9 cellular contexts compared by ENCODE assay signal in the genomic region with DNA sequence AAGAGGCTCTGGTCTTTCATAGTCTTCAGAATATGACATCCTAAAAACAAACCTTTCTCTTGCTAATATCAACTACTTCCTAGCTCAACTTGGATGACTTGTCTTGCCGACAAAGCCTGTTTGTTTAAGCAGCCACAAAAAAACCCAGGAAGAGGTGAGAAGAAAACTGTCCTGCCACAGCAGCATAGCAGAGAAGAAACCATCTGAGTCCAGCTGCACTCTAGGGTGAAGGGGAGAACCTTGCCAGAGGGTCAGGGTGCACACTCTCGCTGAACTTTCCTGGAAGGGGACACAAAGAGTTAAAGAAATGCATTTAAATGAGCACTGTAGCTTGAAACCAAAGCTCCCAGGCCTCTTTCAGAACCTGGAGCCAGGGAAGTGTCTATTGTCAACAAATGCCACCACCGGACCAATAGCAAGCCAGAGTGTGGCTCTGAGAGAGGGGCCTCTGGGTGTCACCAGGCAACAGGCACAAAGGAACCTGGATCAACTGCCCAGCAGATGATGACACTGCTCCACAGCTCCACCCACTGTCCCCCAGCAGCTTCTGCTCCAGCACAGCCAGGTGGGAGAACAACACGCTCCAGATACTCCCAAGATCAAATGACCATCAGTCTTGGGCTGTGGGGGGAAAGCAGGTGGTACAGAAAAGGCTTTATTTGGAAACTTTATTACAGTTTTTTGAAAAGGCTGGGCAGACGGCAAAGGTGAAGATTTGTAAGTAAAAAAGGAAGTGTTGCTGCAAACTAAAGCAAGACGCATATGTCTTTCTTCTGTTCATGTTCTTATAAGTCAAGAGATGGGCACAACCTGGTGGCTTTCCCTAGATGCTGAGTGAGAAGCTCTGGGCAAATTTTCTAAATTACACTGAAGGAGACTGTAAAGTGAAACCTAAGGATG.
DNase-seq lines count a peak whose midpoint lies in the region; ATAC-seq and TF ChIP-seq lines count a peak whose summit lies in the region.
"Had no signal": no experiment of that assay in that cellular context is flagged by ENCODE, and none has a peak within 500 bp of the region (broad histone marks: within the 10 kb centered on the region; RNA-seq: fewer than 3 reads in every experiment).

No MANE protein-coding gene starts in this region.

- intact Hi-C loops in HCT116 (cut with micrococcal nuclease), result no loop called here
- intact Hi-C loops in ovary (cut with DNase I), result no loop called here

- TF ChIP-seq POLR2A in HCT116 (IDR thresholded peaks at IDR 0.05; ENCODE audit: borderline replicate concordance, extremely low read depth, insufficient read depth, insufficient read length), result no peak
- no peak for TF ChIP-seq POLR2A in ovary (IDR thresholded peaks at IDR 0.05)

- TF ChIP-seq EP300 in ovary (IDR thresholded peaks at IDR 0.05), result no peak

- no peaks in the 10 kb centered on the region for H3K9me2 ChIP-seq in HCT116 (ENCODE audit: insufficient read depth)

- H3K79me2 ChIP-seq in HCT116 (ENCODE audit: insufficient read depth, low read length), result no peaks in the 10 kb centered on the region

- H3K27ac ChIP-seq in HCT116 (ENCODE audit: low read depth, low read length) (no peak overlapping the region), ovary (no peak overlapping the region)
- H3K27ac ChIP-seq: SK-N-MC had no signal

- H3K4me1 ChIP-seq in HCT116 (ENCODE audit: control insufficient read depth in 1 of 2, insufficient read depth in 2 of 2, low read length in 2 of 2), result peaks cover 20 to 63% of the 10 kb centered on the region in 2 experiments
- H3K4me1 ChIP-seq in ovary (ENCODE audit: insufficient read depth), result no peaks in the 10 kb centered on the region

- TF ChIP-seq RAD21 in HCT116 (IDR thresholded peaks at IDR 0.05; ENCODE audit: low read depth), result peak; percentile 57

- H3K4me2 ChIP-seq in HCT116 (ENCODE audit: low read length), result 0 out of 2 replicates have a peak overlapping the region, but pooled peaks have one; percentile 15

- POLR2A ChIA-PET in HCT116 (lab: Charles Lee), result no interaction called here

- RAD21 ChIA-PET in HCT116 (lab: Charles Lee; ENCODE audit: low non-redundant PET in 1 of 2, low total read pairs in 2 of 2, uncharacterized antibody in 2 of 2, unreplicated experiment in 2 of 2), result no interaction called here

- TF ChIP-seq CTCF in HCT116 (IDR thresholded peaks at IDR 0.05 in 2 of 3, conservative IDR thresholded peaks at IDR 0.05 in 1 of 3; ENCODE audit: borderline replicate concordance in 1 of 3, insufficient read depth in 1 of 3, low read depth in 2 of 3, low read length in 2 of 3) (peak; percentile 26 to 31 (median 29); a peak in 2 of 6 replicates), ovary (IDR thresholded peaks at IDR 0.05) (no peak)

- H3K27me3 ChIP-seq in HCT116 (ENCODE audit: insufficient read depth, low read length) (no peaks in the 10 kb centered on the region), ovary (no peaks in the 10 kb centered on the region)

- no peaks in the 10 kb centered on the region for H4K20me1 ChIP-seq in HCT116 (ENCODE audit: insufficient read depth)

- H3K9me3 ChIP-seq in HCT116 (ENCODE audit: control insufficient read depth in 1 of 2, insufficient read depth in 1 of 2, low read depth in 1 of 2, low read length in 2 of 2) (no peaks in the 10 kb centered on the region), ovary (no peaks in the 10 kb centered on the region)

- WGBS in ovary, 3 donors, result 63 to 66% (median 64%) methylated on average over 6 of the region's 6 CpGs

- ATAC-seq in HCT116 (peak; percentile 73), HG02885 (IDR thresholded peaks at IDR 0.05; ENCODE audit: poor library complexity, unreplicated experiment) (no peak)

- DNase-seq in Caki2 (ENCODE audit: low read depth), result peak; percentile 77
- no peak for DNase-seq in HCT116 (ENCODE audit: low read depth, low spot score)
- peak; percentile 59 for DNase-seq in NCI-H82 (lab: John Stamatoyannopoulos, UW)
- DNase-seq in iPS-NIHi11 (ENCODE audit: low spot score), result peak; percentile 74
- DNase-seq in cerebellar nuclear complex (lab: John Stamatoyannopoulos, UW), result no peak
- DNase-seq in ovary, result no peak
- DNase-seq in stimulated activated CD4-positive, alpha-beta T cell treated with anti-CD3 and anti-CD28 coated beads, Interleukin-2, amount 100 ng/mL, for 24 hours, result no peak

- no peak overlapping the region for H3K4me3 ChIP-seq in HCT116 (replicated peaks in 1 of 2; ENCODE audit: low read depth in 1 of 2, low read length in 2 of 2)
- H3K4me3 ChIP-seq in ovary, result no peak overlapping the region
- H3K4me3 ChIP-seq: SK-N-MC had no signal

- no TSS peak for BruUV-seq in HCT116 (replicated peaks; lab: Mats Ljungman, UMichigan)

- H3K9ac ChIP-seq in HCT116 (ENCODE audit: low read length), result no peak overlapping the region

- H3K36me3 ChIP-seq in HCT116 (ENCODE audit: control insufficient read depth in 1 of 2, insufficient read depth in 2 of 2, low read length in 2 of 2) (no peaks in the 10 kb centered on the region), ovary (no peaks in the 10 kb centered on the region)

- in situ Hi-C loops in Caki2 (cut with HindIII; ENCODE audit: low pct_unique_long_range_greater_than_20kb, low sequenced_read_pairs), result no loop called here

- peak overlapping the region; percentile 37 for H2AFZ ChIP-seq in HCT116 (ENCODE audit: low read depth, low read length, poor library complexity, severe bottlenecking)

- CTCF ChIA-PET in HCT116 (lab: Charles Lee), result no interaction called here

TF ChIP-seq in HCT116, 20 proteins besides CTCF, POLR2A, EP300 and RAD21:
- peak; percentile 13 for TF ChIP-seq TCF7L2 (IDR thresholded peaks at IDR 0.05; ENCODE audit: borderline replicate concordance, extremely low read depth, insufficient read depth, insufficient read length)
- TF ChIP-seq SP1 (IDR thresholded peaks at IDR 0.05; ENCODE audit: low read depth), result no peak
- TF ChIP-seq CEBPB (IDR thresholded peaks at IDR 0.05; ENCODE audit: low read depth), result no peak

Comparison
In these comparisons a context has a peak if more than half of its experiments do, and no peak if none do; other contexts are left out.
1. DNase-seq: peak in Caki2 (single experiment), NCI-H82 (single experiment) and iPS-NIHi11 (single experiment); none in HCT116 (single experiment), cerebellar nuclear complex (0 of 2), ovary (0 of 5) and stimulated activated CD4-positive, alpha-beta T cell treated with anti-CD3 and anti-CD28 coated beads, Interleukin-2, amount 100 ng/mL, for 24 hours (0 of 2).
2. CTCF ChIP-seq: peak in HCT116 (3 of 3); none in ovary (0 of 3).